In the genomic region with DNA sequence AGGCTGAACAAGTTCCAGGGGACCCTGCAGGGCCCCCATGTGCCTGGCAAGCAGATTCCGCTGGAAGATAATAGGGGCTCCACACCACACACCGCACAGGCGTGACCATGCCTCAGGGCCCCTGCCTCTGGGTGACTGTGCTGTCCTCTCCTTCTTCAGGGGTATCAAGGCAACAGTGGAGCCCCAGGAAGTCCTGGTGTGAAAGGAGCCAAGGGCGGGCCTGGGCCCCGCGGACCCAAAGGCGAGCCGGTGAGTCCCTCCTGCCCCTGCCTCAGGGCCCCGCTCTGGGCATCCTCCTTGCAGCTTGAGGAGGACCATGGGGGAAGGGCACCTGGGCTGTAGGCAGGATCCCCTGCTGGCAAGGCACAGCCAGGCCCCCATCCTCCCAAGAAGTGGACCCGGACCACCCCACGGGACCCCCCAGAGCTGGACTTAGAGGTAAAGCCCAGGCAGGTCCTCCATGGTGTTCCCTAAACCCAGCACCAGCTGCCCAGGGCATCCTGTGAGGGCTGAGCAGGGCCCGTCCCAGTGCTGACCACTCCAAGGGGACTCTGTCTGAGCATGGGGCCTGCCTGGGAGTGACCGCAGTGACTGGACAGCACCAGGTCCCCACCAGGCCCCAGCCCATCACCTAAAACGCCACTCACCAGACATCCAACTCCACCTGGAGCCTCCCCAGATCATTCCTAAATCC, we compare ENCODE assay signal across 14 cellular contexts. TPM values are rescaled to one million over a fixed set of nuclear protein-coding genes. Genes with fewer than 3 reads are reported as not detected.
DNase-seq lines count a peak whose midpoint lies in the region; ATAC-seq and TF ChIP-seq lines count a peak whose summit lies in the region.
"Had no signal": no experiment of that assay in that cellular context is flagged by ENCODE, and none has a peak within 500 bp of the region (broad histone marks: within the 10 kb centered on the region; RNA-seq: fewer than 3 reads in every experiment).

No MANE protein-coding gene starts in this region.

- H3K36me3 ChIP-seq in stomach smooth muscle (ENCODE audit: control insufficient read depth in 2 of 2, insufficient read depth in 2 of 2, low read length in 2 of 2): peaks cover 88 to 94% of the 10 kb centered on the region in 2 donors

- no peak overlapping the region for H3K4me3 Mint-ChIP-seq in activated B cell treated with CpG ODN at 0.5 μM for 24 hours
- H3K4me3 Mint-ChIP-seq: nephron had no signal

- H3K36me3 Mint-ChIP-seq in activated B cell treated with CpG ODN at 0.5 μM for 24 hours (ENCODE audit: low read depth): no peaks in the 10 kb centered on the region

- POLR2A ChIA-PET in activated B cell treated with CpG ODN at 0.5 μM for 24 hours (lab: Charles Lee): no interaction called here

- H3K27me3 ChIP-seq in stomach smooth muscle (ENCODE audit: control insufficient read depth in 1 of 2, insufficient read depth in 2 of 2, low read length in 2 of 2): no peaks in the 10 kb centered on the region

- no peak overlapping the region for H3K9ac ChIP-seq in stomach smooth muscle (ENCODE audit: low read length in 2 of 2)

- peak; percentile 9 for DNase-seq in activated T-cell treated with anti-CD3 and anti-CD28 coated beads, Interleukin-2, amount 50 U/mL, for 1 hour
- DNase-seq in activated T-cell treated with anti-CD3 and anti-CD28 coated beads, Interleukin-2, amount 50 U/mL, for 48 hours: no peak
- DNase-seq in activated B cell treated with CpG ODN at 0.5 μM for 24 hours (peak; percentile 7), left lobe of liver (ENCODE audit: low spot score) (peak; percentile 47), NCI-H526 (lab: John Stamatoyannopoulos, UW) (no peak)
- DNase-seq: ACHN; effector memory CD4-positive, alpha-beta T cell; KBM-7; NCI-H1694 treated with DMSO at 0.1 percent for 48 hours; SHP77 treated with DMSO at 0.1 percent for 48 hours had no signal

- CTCF ChIA-PET in activated B cell treated with CpG ODN at 0.5 μM for 24 hours (lab: Charles Lee): no interaction called here

- no peaks in the 10 kb centered on the region for H3K4me1 Mint-ChIP-seq in activated B cell treated with CpG ODN at 0.5 μM for 24 hours
- H3K4me1 Mint-ChIP-seq: nephron had no signal

- no peak overlapping the region for H3K4me3 ChIP-seq in stomach smooth muscle (ENCODE audit: low read length in 2 of 2)

- no peak overlapping the region for H3K27ac Mint-ChIP-seq in activated B cell treated with CpG ODN at 0.5 μM for 24 hours
- H3K27ac Mint-ChIP-seq: nephron had no signal

- no peak for TF ChIP-seq CTCF in activated B cell treated with CpG ODN at 0.5 μM for 24 hours (IDR thresholded peaks at IDR 0.05)

- no peaks in the 10 kb centered on the region for H3K4me1 ChIP-seq in stomach smooth muscle (ENCODE audit: control insufficient read depth, insufficient read depth, low read length)

- H3K9me3 Mint-ChIP-seq in activated B cell treated with CpG ODN at 0.5 μM for 24 hours: no peaks in the 10 kb centered on the region
- H3K9me3 Mint-ChIP-seq: nephron had no signal

- H3K27me3 Mint-ChIP-seq in activated B cell treated with CpG ODN at 0.5 μM for 24 hours: no peaks in the 10 kb centered on the region

- peaks cover 0 to 3% of the 10 kb centered on the region in 2 donors for H3K9me3 ChIP-seq in stomach smooth muscle (ENCODE audit: control insufficient read depth in 2 of 2, low read length in 2 of 2)

- peak overlapping the region; percentile 55 for H3K27ac ChIP-seq in stomach smooth muscle (ENCODE audit: low read length)

- ATAC-seq in activated B cell treated with CpG ODN at 0.5 μM for 24 hours (ENCODE audit: low read depth) (no peak), left lobe of liver (no peak), HG02763 (IDR thresholded peaks at IDR 0.05; ENCODE audit: unreplicated experiment) (no peak), HG03457 (IDR thresholded peaks at IDR 0.05; ENCODE audit: unreplicated experiment) (no peak)

- intact Hi-C loops in activated B cell treated with CpG ODN at 0.5 μM for 24 hours (cut with micrococcal nuclease): no loop called here

RNA-seq across cellular contexts. Expression of gene COL6A2, which starts 21.1 kb away (rescaled TPM):
- 0.40 and 1.4 TPM in 2 replicates for total RNA-seq in activated B cell treated with CpG ODN at 0.5 μM for 24 hours
- 34.9 TPM for total RNA-seq in left lobe of liver

RNA-seq across cellular contexts. Expression of gene FTCD, which starts 36.4 kb away (rescaled TPM):
- total RNA-seq in activated B cell treated with CpG ODN at 0.5 μM for 24 hours (0.69 and 0.73 TPM in 2 replicates), left lobe of liver (668 TPM)

Comparison
In these comparisons a context has a peak if more than half of its experiments do, and no peak if none do; other contexts are left out.
1. DNase-seq: peak in activated T-cell treated with anti-CD3 and anti-CD28 coated beads, Interleukin-2, amount 50 U/mL, for 1 hour (single experiment), activated B cell treated with CpG ODN at 0.5 μM for 24 hours (single experiment) and left lobe of liver (single experiment); none in activated T-cell treated with anti-CD3 and anti-CD28 coated beads, Interleukin-2, amount 50 U/mL, for 48 hours (0 of 2) and NCI-H526 (0 of 2).
2. RNA of gene COL6A2, which starts 21.1 kb away (total RNA-seq): 34.9 TPM in left lobe of liver (single experiment); 0.40 to 1.4 TPM in activated B cell treated with CpG ODN at 0.5 μM for 24 hours; every median in the first group is over 10 times any median in the second.
3. RNA of gene FTCD, which starts 36.4 kb away (total RNA-seq): 668 TPM in left lobe of liver (single experiment); 0.69 to 0.73 TPM in activated B cell treated with CpG ODN at 0.5 μM for 24 hours; every median in the first group is over 100 times any median in the second.